In the genomic region with DNA sequence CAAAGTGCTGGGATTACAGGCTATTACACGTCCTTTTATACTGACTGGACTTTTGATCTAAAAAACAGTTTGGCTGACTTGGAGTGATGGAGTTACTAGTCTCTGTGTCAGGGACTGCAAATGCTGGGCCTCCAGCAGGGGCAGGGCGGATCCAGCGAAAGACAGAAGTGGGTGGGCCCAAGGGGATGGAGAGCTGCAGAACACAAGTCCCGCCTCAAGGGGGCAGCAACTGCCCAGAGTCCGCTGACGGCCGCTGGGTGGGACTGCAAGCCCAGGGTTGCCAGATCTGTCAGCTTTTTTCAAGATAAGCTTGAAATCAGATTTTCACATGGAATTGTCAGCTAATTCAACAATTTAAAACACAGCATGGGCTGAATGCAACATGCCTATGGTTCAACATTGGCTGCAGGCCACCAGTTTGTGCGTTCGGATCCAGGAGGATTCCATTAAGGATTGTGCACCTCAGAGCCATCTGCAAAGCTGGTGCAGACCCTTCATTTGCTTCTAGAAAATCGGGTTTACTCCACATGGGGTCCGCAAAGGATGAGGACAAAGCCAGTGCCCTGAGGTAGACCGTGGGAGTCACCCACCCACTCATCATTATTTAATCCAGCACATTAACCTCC, we compare ENCODE assay signal across 8 cellular contexts. TPM values are rescaled to one million over a fixed set of nuclear protein-coding genes. Genes with fewer than 3 reads are reported as not detected.
DNase-seq lines count a peak whose midpoint lies in the region; ATAC-seq, FAIRE-seq and TF ChIP-seq lines count a peak whose summit lies in the region.

No MANE protein-coding gene starts in this region.

- H3K4me1 ChIP-seq in kidney (ENCODE audit: control insufficient read depth in 1 of 2, insufficient read depth in 1 of 2, low read depth in 1 of 2, low read length in 2 of 2), result no peaks in the 10 kb centered on the region

- DNase-seq in AG09319 (ENCODE audit: extremely low read depth, low read depth), result peak; percentile 85
- peak; percentile 53 for DNase-seq in NCI-H510A (lab: John Stamatoyannopoulos, UW)
- DNase-seq in activated CD4-positive, CD25-positive, alpha-beta regulatory T cell treated with anti-CD3 and anti-CD28 coated beads, Interleukin-2, amount 50 U/mL, for 16 hours (ENCODE audit: low read depth, low spot score), result peak; percentile 82
- DNase-seq in cardiac fibroblast (ENCODE audit: low read depth in 2 of 2), result peak; percentile 94 to 95
- peak; percentile 94 for DNase-seq in kidney
- DNase-seq in stimulated activated CD4-positive, alpha-beta T cell treated with anti-CD3 and anti-CD28 coated beads, Interleukin-15, amount 100 ng/mL, for 48 hours (ENCODE audit: low read depth in 2 of 2), result peak; percentile 81 to 84

- H3K36me3 ChIP-seq in kidney (ENCODE audit: control insufficient read depth in 1 of 2, insufficient read depth in 2 of 2, low read length in 2 of 2), result no peaks in the 10 kb centered on the region

- no peak overlapping the region for H3K9ac ChIP-seq in kidney (ENCODE audit: low read length in 2 of 2)

- H3K4me3 ChIP-seq in cardiac fibroblast (replicated peaks in 1 of 2; ENCODE audit: low read depth in 2 of 2, low read length in 2 of 2) (no peak overlapping the region), kidney (ENCODE audit: low read length in 2 of 2) (no peak overlapping the region)

- peak; percentile 92 for FAIRE-seq in kidney (lab: Jason Lieb, UNC)

- peak; percentile 92 for ATAC-seq in GM19035 (IDR thresholded peaks at IDR 0.05; ENCODE audit: unreplicated experiment)
- peak; percentile 83 for ATAC-seq in HG03439 (IDR thresholded peaks at IDR 0.05; ENCODE audit: unreplicated experiment)

- TF ChIP-seq CTCF in AG09319 (IDR thresholded peaks at IDR 0.05; ENCODE audit: low read depth, low read length) (peak; percentile 97), cardiac fibroblast (IDR thresholded peaks at IDR 0.05; ENCODE audit: low read depth, low read length) (peak; percentile 99), kidney (IDR thresholded peaks at IDR 0.05; ENCODE audit: borderline replicate concordance, extremely low read depth, insufficient read depth) (peak; percentile 98)

- no peak overlapping the region for H3K27ac ChIP-seq in kidney (ENCODE audit: low read depth in 2 of 2, low read length in 2 of 2)

- intact Hi-C loops in kidney (cut with DNase I), result no loop called here

- H3K9me3 ChIP-seq in kidney (ENCODE audit: control insufficient read depth in 1 of 2, low read length in 2 of 2), result no peaks in the 10 kb centered on the region

RNA-seq across cellular contexts. Expression of a gene that starts 10.7 kb away (rescaled TPM):
- total RNA-seq in kidney, result 50.4 TPM
- polyA plus RNA-seq in kidney (ENCODE audit: insufficient read depth, low read depth, low replicate concordance), result 101 TPM

RNA-seq across cellular contexts. Expression of a gene that starts 20.0 kb away (rescaled TPM):
- 52.0 TPM for total RNA-seq in kidney
- polyA plus RNA-seq in kidney (ENCODE audit: insufficient read depth, low read depth, low replicate concordance), result 30.2 TPM

RNA-seq across cellular contexts. Expression of a gene that starts 36.2 kb away (rescaled TPM):
- 0.38 TPM for total RNA-seq in kidney
- not detected for polyA plus RNA-seq in kidney (ENCODE audit: insufficient read depth, low read depth, low replicate concordance)
